10 cellular contexts compared by ENCODE assay signal in genomic region chr4:90025248-90025647, GRCh38.
DNase-seq lines count a peak whose midpoint lies in the region; ATAC-seq and TF ChIP-seq lines count a peak whose summit lies in the region.
"Had no signal": no experiment of that assay in that cellular context is flagged by ENCODE, and none has a peak within 500 bp of the region (broad histone marks: within the 10 kb centered on the region; RNA-seq: fewer than 3 reads in every experiment).

No MANE protein-coding gene starts in this region.

- H3K36me3 ChIP-seq in Panc1 (ENCODE audit: control insufficient read depth, insufficient read depth, low read length), result no peaks in the 10 kb centered on the region
- H3K36me3 ChIP-seq in adrenal gland (replicated peaks in 1 of 2), result no peaks in the 10 kb centered on the region
- no peaks in the 10 kb centered on the region for H3K36me3 ChIP-seq in lower lobe of right lung

- H3K4me1 Mint-ChIP-seq in stimulated activated naive CD8-positive, alpha-beta T cell treated with anti-CD3 and anti-CD28 coated beads, Interleukin-15, amount 100 ng/mL, for 72 hours, result no peaks in the 10 kb centered on the region

- H3K27ac ChIP-seq in Panc1 (ENCODE audit: low read length) (no peak overlapping the region), adrenal gland (no peak overlapping the region), lower lobe of right lung (no peak overlapping the region)

- no peaks in the 10 kb centered on the region for H3K9me3 Mint-ChIP-seq in stimulated activated naive CD8-positive, alpha-beta T cell treated with anti-CD3 and anti-CD28 coated beads, Interleukin-15, amount 100 ng/mL, for 72 hours

- no peak overlapping the region for H3K4me3 Mint-ChIP-seq in stimulated activated naive CD8-positive, alpha-beta T cell treated with anti-CD3 and anti-CD28 coated beads, Interleukin-15, amount 100 ng/mL, for 72 hours

- no peak for TF ChIP-seq POLR2A in adrenal gland (IDR thresholded peaks at IDR 0.05)

- POLR2A ChIA-PET in Panc1 (lab: Charles Lee), result no interaction called here

- H3K27ac Mint-ChIP-seq in stimulated activated naive CD8-positive, alpha-beta T cell treated with anti-CD3 and anti-CD28 coated beads, Interleukin-15, amount 100 ng/mL, for 72 hours, result no peak overlapping the region

- H3K9me3 ChIP-seq in Panc1 (ENCODE audit: control insufficient read depth, insufficient read depth, low read depth, low read length) (no peaks in the 10 kb centered on the region), adrenal gland (replicated peaks in 1 of 3) (no peaks in the 10 kb centered on the region), lower lobe of right lung (no peaks in the 10 kb centered on the region)

- ATAC-seq in Panc1 (no peak), HG03097 (IDR thresholded peaks at IDR 0.05; ENCODE audit: low FRiP score, unreplicated experiment) (no peak), lower lobe of right lung (no peak)
- no peak for ATAC-seq in stimulated activated naive CD8-positive, alpha-beta T cell treated with anti-CD3 and anti-CD28 coated beads, Interleukin-15, amount 100 ng/mL, for 72 hours

- H3K27me3 ChIP-seq in Panc1 (ENCODE audit: control insufficient read depth, insufficient read depth, low read length), result no peaks in the 10 kb centered on the region
- H3K27me3 ChIP-seq in adrenal gland, result no peaks in the 10 kb centered on the region
- no peaks in the 10 kb centered on the region for H3K27me3 ChIP-seq in lower lobe of right lung (ENCODE audit: low read depth)

- intact Hi-C loops in Panc1 (cut with micrococcal nuclease; ENCODE audit: unreplicated experiment), result loop anchor here (5.0 kb wide), 1 partner anchor 267 kb away; no protein-coding TSS in a partner anchor
- intact Hi-C loops in adrenal gland (cut with DNase I), result no loop called here
- intact Hi-C loops in lower lobe of right lung (cut with DNase I), result no loop called here

- CTCF ChIA-PET in Panc1 (lab: Charles Lee), result no interaction called here

- in situ Hi-C loops in Panc1 (cut with HindIII; ENCODE audit: low pct_unique_long_range_greater_than_20kb, low sequenced_read_pairs), result no loop called here

- H3K4me1 ChIP-seq in Panc1 (ENCODE audit: control insufficient read depth, insufficient read depth, low read length) (no peaks in the 10 kb centered on the region), adrenal gland (replicated peaks in 1 of 2) (no peaks in the 10 kb centered on the region), lower lobe of right lung (no peaks in the 10 kb centered on the region)

- DNase-seq in A172 (ENCODE audit: low spot score) (peak; percentile 7), GM12864 (ENCODE audit: low read depth) (no peak), Panc1 (ENCODE audit: low read depth, low spot score) (no peak), foreskin melanocyte (peak; percentile 19), adrenal gland (no peak), lower lobe of right lung (no peak)
- no peak for DNase-seq in stimulated activated naive CD8-positive, alpha-beta T cell treated with anti-CD3 and anti-CD28 coated beads, Interleukin-15, amount 100 ng/mL, for 72 hours
- DNase-seq: activated effector memory CD4-positive, alpha-beta T cell treated with anti-CD3 and anti-CD28 coated beads, Interleukin-2, amount 50 U/mL, for 16 hours; DND-41 had no signal

- WGBS in adrenal gland, 4 donors, result 31 to 48% (median 34%) methylated on average over 1 of the region's 1 CpG

- H3K27me3 Mint-ChIP-seq in stimulated activated naive CD8-positive, alpha-beta T cell treated with anti-CD3 and anti-CD28 coated beads, Interleukin-15, amount 100 ng/mL, for 72 hours, result peaks cover 6% of the 10 kb centered on the region

- BruUV-seq in Panc1 (replicated peaks; lab: Mats Ljungman, UMichigan), result no TSS peak

- TF ChIP-seq CTCF in GM12864 (IDR thresholded peaks at IDR 0.05; ENCODE audit: low read depth, low read length, missing control alignments) (peak; percentile 5), Panc1 (IDR thresholded peaks at IDR 0.05) (peak; percentile 19; the same call in 1 of the 2 replicates), adrenal gland (IDR thresholded peaks at IDR 0.05) (peak in 1 of 6 experiments; percentile 20), lower lobe of right lung (IDR thresholded peaks at IDR 0.05) (no peak)

- no peak overlapping the region for H3K4me3 ChIP-seq in GM12864 (ENCODE audit: low read depth, low read length)
- no peak overlapping the region for H3K4me3 ChIP-seq in Panc1 (ENCODE audit: low read depth in 2 of 2, low read length in 2 of 2)
- no peak overlapping the region for H3K4me3 ChIP-seq in adrenal gland
- no peak overlapping the region for H3K4me3 ChIP-seq in lower lobe of right lung

Comparison
In these comparisons a context has a peak if more than half of its experiments do, and no peak if none do; other contexts are left out.
1. DNase-seq: peak in A172 (single experiment) and foreskin melanocyte (single experiment); none in GM12864 (single experiment), Panc1 (single experiment), adrenal gland (0 of 7), lower lobe of right lung (single experiment) and stimulated activated naive CD8-positive, alpha-beta T cell treated with anti-CD3 and anti-CD28 coated beads, Interleukin-15, amount 100 ng/mL, for 72 hours (0 of 2).